Comparison of ENCODE assay signal across 17 cellular contexts in genomic region chr11:93603671-93604070, GRCh38. TPM values are rescaled to one million over a fixed set of nuclear protein-coding genes. Genes with fewer than 3 reads are reported as not detected.
DNase-seq lines count a peak whose midpoint lies in the region; ATAC-seq and TF ChIP-seq lines count a peak whose summit lies in the region.
"Had no signal": no experiment of that assay in that cellular context is flagged by ENCODE, and none has a peak within 500 bp of the region (broad histone marks: within the 10 kb centered on the region; RNA-seq: fewer than 3 reads in every experiment).

No MANE protein-coding gene starts in this region.

- H3K18ac ChIP-seq in mesendoderm (ENCODE audit: low read length) = no peak overlapping the region

- peak overlapping the region; percentile 64 for H2AFZ ChIP-seq in OCI-LY3 (ENCODE audit: low read depth, low read length)

- H3K9me3 ChIP-seq in OCI-LY3 (ENCODE audit: insufficient read depth, low read length) = no peaks in the 10 kb centered on the region
- H3K9me3 ChIP-seq: BLaER1 treated with 17β-estradiol and CSF1 and Interleukin-3, amounts not matched to agents 10 nM and 100 nM; HAP-1 had no signal

- no peak overlapping the region for H4K5ac ChIP-seq in mesendoderm (ENCODE audit: low read length)

- peaks cover 0 to 3% (median 2%) of the 10 kb centered on the region in 7 donors for H3K9me3 Mint-ChIP-seq in CD14-positive monocyte
- peaks cover 0 to 2% (median 0%) of the 10 kb centered on the region in 3 donors for H3K9me3 Mint-ChIP-seq in IgD-negative memory B cell
- H3K9me3 Mint-ChIP-seq: CD8-positive, alpha-beta memory T cell had no signal

- no peak overlapping the region for H2BK15ac ChIP-seq in mesendoderm (replicated peaks; ENCODE audit: low read depth)

- no peak for ATAC-seq in HG03442 (IDR thresholded peaks at IDR 0.05; ENCODE audit: unreplicated experiment)
- ATAC-seq: GM12878, HepG2 had no signal

- peak overlapping the region; percentile 12; the same call in 1 of the 2 replicates for H3K4me3 ChIP-seq in OCI-LY3 (ENCODE audit: low read length)
- H3K4me3 ChIP-seq in mesendoderm (ENCODE audit: low read length) = no peak overlapping the region
- H3K4me3 ChIP-seq: BLaER1 treated with 17β-estradiol and CSF1 and Interleukin-3, amounts not matched to agents 10 nM and 100 nM; GM12878; HAP-1 had no signal

- peak overlapping the region; percentile 41; the same call in 1 of the 2 replicates for H3K27ac ChIP-seq in OCI-LY3 (ENCODE audit: low read length)
- H3K27ac ChIP-seq in mesendoderm (ENCODE audit: low read depth, low read length) = no peak overlapping the region

- no peak overlapping the region for H3K56ac ChIP-seq in mesendoderm (ENCODE audit: low read length)

- H3K4me3 Mint-ChIP-seq in CD14-positive monocyte (peak overlapping the region in 1 of 2 donors; percentile 35), IgD-negative memory B cell (no peak overlapping the region)
- H3K4me3 Mint-ChIP-seq: B cell; CD4-positive, CD25-positive, alpha-beta regulatory T cell; CD8-positive, alpha-beta memory T cell had no signal

- H3K79me1 ChIP-seq in mesendoderm (ENCODE audit: low read length) = no peaks in the 10 kb centered on the region

- TF ChIP-seq CTCF in CD14-positive monocyte (IDR thresholded peaks at IDR 0.05) = no peak
- no peak for TF ChIP-seq CTCF in OCI-LY3 (IDR thresholded peaks at IDR 0.05; ENCODE audit: low read depth, low read length)

- H4K8ac ChIP-seq in mesendoderm (ENCODE audit: low read depth, low read length) = no peak overlapping the region

- no peak overlapping the region for H2BK5ac ChIP-seq in mesendoderm (ENCODE audit: low read length)

- no peak overlapping the region for H2BK120ac ChIP-seq in mesendoderm (ENCODE audit: low read depth, low read length)

- H3K4ac ChIP-seq in mesendoderm (ENCODE audit: low read depth, low read length) = no peak overlapping the region

- peak overlapping the region; percentile 90 to 97 (median 93) for H3K27ac Mint-ChIP-seq in CD14-positive monocyte
- peak overlapping the region in 2 of 3 donors; percentile 14 to 20 for H3K27ac Mint-ChIP-seq in IgD-negative memory B cell
- H3K27ac Mint-ChIP-seq: B cell had no signal

- WGBS in mesendoderm (ENCODE audit: extremely low coverage, insufficient coverage, low lambda C conversion rate) = no CpG with 5 or more reads among the region's 3 CpGs

- peaks cover 0 to 3% (median 0%) of the 10 kb centered on the region in 3 donors for H3K27me3 Mint-ChIP-seq in CD14-positive monocyte (ENCODE audit: low read depth in 3 of 3)
- H3K27me3 Mint-ChIP-seq in IgD-negative memory B cell = peaks cover 5% of the 10 kb centered on the region

- H3K79me2 ChIP-seq in OCI-LY3 (ENCODE audit: low read length) = no peaks in the 10 kb centered on the region
- H3K79me2 ChIP-seq in mesendoderm (ENCODE audit: control insufficient read depth, insufficient read depth, low read length) = no peaks in the 10 kb centered on the region

- H3K36me3 Mint-ChIP-seq in CD14-positive monocyte (peaks cover 0 to 2% of the 10 kb centered on the region in 2 donors), IgD-negative memory B cell (no peaks in the 10 kb centered on the region)
- H3K36me3 Mint-ChIP-seq: CD4-positive, CD25-positive, alpha-beta regulatory T cell; CD8-positive, alpha-beta memory T cell had no signal

- peaks cover 48% of the 10 kb centered on the region for H3K4me1 Mint-ChIP-seq in CD14-positive monocyte
- peaks cover 0 to 3% (median 1%) of the 10 kb centered on the region in 3 donors for H3K4me1 Mint-ChIP-seq in IgD-negative memory B cell
- H3K4me1 Mint-ChIP-seq: B cell; CD4-positive, CD25-positive, alpha-beta regulatory T cell; CD8-positive, alpha-beta memory T cell had no signal

- H3K27me3 ChIP-seq in OCI-LY3 (ENCODE audit: low read depth, low read length) = peaks cover 5% of the 10 kb centered on the region; the same call in 1 of the 2 replicates
- no peaks in the 10 kb centered on the region for H3K27me3 ChIP-seq in mesendoderm (ENCODE audit: insufficient read depth, low read length, poor library complexity)
- H3K27me3 ChIP-seq: BLaER1 treated with 17β-estradiol and CSF1 and Interleukin-3, amounts not matched to agents 10 nM and 100 nM had no signal

- no peak overlapping the region for H3K23ac ChIP-seq in mesendoderm (ENCODE audit: low read length)

- H3K36me3 ChIP-seq in OCI-LY3 (replicated peaks; ENCODE audit: low read depth, low read length) (no peaks in the 10 kb centered on the region), mesendoderm (ENCODE audit: control insufficient read depth, insufficient read depth, low read length) (no peaks in the 10 kb centered on the region)
- H3K36me3 ChIP-seq: BLaER1 treated with 17β-estradiol and CSF1 and Interleukin-3, amounts not matched to agents 10 nM and 100 nM; HAP-1 had no signal

- no peak overlapping the region for H2AK5ac ChIP-seq in mesendoderm (ENCODE audit: low read length)

- intact Hi-C loops in CD14-positive monocyte (cut with micrococcal nuclease) = loop anchor here in 1 of 2 donors (10.0 kb wide), 1 partner anchor 79 kb away; no protein-coding TSS in a partner anchor

- H3K4me1 ChIP-seq in OCI-LY3 (ENCODE audit: low read length) (peaks cover 32% of the 10 kb centered on the region), mesendoderm (ENCODE audit: control insufficient read depth, low read depth, low read length) (no peaks in the 10 kb centered on the region)
- H3K4me1 ChIP-seq: HAP-1 had no signal

- no peaks in the 10 kb centered on the region for H4K20me1 ChIP-seq in OCI-LY3 (ENCODE audit: insufficient read depth, low read length)
- H4K20me1 ChIP-seq: BLaER1 treated with 17β-estradiol and CSF1 and Interleukin-3, amounts not matched to agents 10 nM and 100 nM had no signal

- H3K9ac ChIP-seq in OCI-LY3 (ENCODE audit: low read length) (no peak overlapping the region), mesendoderm (ENCODE audit: low read length) (no peak overlapping the region)
- H3K9ac ChIP-seq: BLaER1 treated with 17β-estradiol and CSF1 and Interleukin-3, amounts not matched to agents 10 nM and 100 nM had no signal

- DNase-seq in CD14-positive monocyte (ENCODE audit: low spot score) (no peak), mesendoderm (peak; percentile 5), GDM1 (lab: John Stamatoyannopoulos, UW) (no peak), DMS114 treated with DMSO at 0.1 percent for 48 hours (lab: John Stamatoyannopoulos, UW; ENCODE audit: unreplicated experiment) (no peak)
- DNase-seq: CD4-positive, CD25-positive, alpha-beta regulatory T cell; CD8-positive, alpha-beta memory T cell; COR-L47; DMS79 treated with DMSO at 0.1 percent for 48 hours; KG1 had no signal

- H3K4me2 ChIP-seq in OCI-LY3 (ENCODE audit: low read length) = peak overlapping the region; percentile 62
- no peak overlapping the region for H3K4me2 ChIP-seq in mesendoderm (ENCODE audit: low read length)

RNA-seq across cellular contexts. Expression of gene CEP295, which starts 57.8 kb away (rescaled TPM):
- polyA plus RNA-seq in CD14-positive monocyte (under 1 TPM; 0.29 to 1.00 TPM), IgD-negative memory B cell (2.8 TPM)
- 7.8 TPM for polyA plus RNA-seq in mesendoderm (2013, experiment 1 of 2)
- polyA plus RNA-seq in mesendoderm (2013, experiment 2 of 2) = 7.9 TPM
